ENCODE assay signal across 8 cellular contexts in genomic region chr15:65028338-65028737, GRCh38. TPM values are rescaled to one million over a fixed set of nuclear protein-coding genes. Genes with fewer than 3 reads are reported as not detected.
DNase-seq lines count a peak whose midpoint lies in the region; ATAC-seq, FAIRE-seq and TF ChIP-seq lines count a peak whose summit lies in the region.

No MANE protein-coding gene starts in this region.

- no peaks in the 10 kb centered on the region; the same call in 1 of the 2 replicates for H3K36me3 ChIP-seq in ACC112 (ENCODE audit: insufficient read depth, low read length)
- H3K36me3 ChIP-seq in HUES48 (ENCODE audit: control insufficient read depth, insufficient read depth, low read length): peaks cover 31% of the 10 kb centered on the region
- peaks cover 5% of the 10 kb centered on the region for H3K36me3 ChIP-seq in mucosa of descending colon (ENCODE audit: low read depth)

- FAIRE-seq in HTR-8/SVneo (lab: Jason Lieb, UNC): no peak

- H3K27me3 ChIP-seq in ACC112 (ENCODE audit: insufficient read depth, low read length) (no peaks in the 10 kb centered on the region), HUES48 (ENCODE audit: control insufficient read depth, insufficient read depth, low read length) (no peaks in the 10 kb centered on the region)

- TF ChIP-seq CTCF in MCF 10A (IDR thresholded peaks at IDR 0.05; ENCODE audit: unreplicated experiment): no peak
- no peak for TF ChIP-seq CTCF in mucosa of descending colon (IDR thresholded peaks at IDR 0.05)

- H3K9me3 ChIP-seq in HUES48 (ENCODE audit: control insufficient read depth, insufficient read depth, low read length): no peaks in the 10 kb centered on the region
- H3K9me3 ChIP-seq in mucosa of descending colon: no peaks in the 10 kb centered on the region

- H3K36me3 Mint-ChIP-seq in MCF 10A (ENCODE audit: insufficient read depth, unreplicated experiment): peaks cover 28% of the 10 kb centered on the region

- BruUV-seq in MCF 10A (replicated peaks; lab: Mats Ljungman, UMichigan): TSS peak; percentile 28

- intact Hi-C loops in MCF 10A (cut with micrococcal nuclease) (no loop called here), mucosa of descending colon (cut with DNase I, micrococcal nuclease) (no loop called here)

- peak overlapping the region; percentile 5 for H3K27ac Mint-ChIP-seq in MCF 10A (ENCODE audit: low read depth, unreplicated experiment)

- H3K4me1 Mint-ChIP-seq in MCF 10A (ENCODE audit: insufficient read depth, unreplicated experiment): peaks cover 27% of the 10 kb centered on the region

- peaks cover 11% of the 10 kb centered on the region for H3K4me1 ChIP-seq in ACC112 (ENCODE audit: control insufficient read depth, insufficient read depth, low read length, unreplicated experiment)
- H3K4me1 ChIP-seq in HUES48 (ENCODE audit: control insufficient read depth, insufficient read depth, low read length): peaks cover 5% of the 10 kb centered on the region; the same call in 1 of the 2 replicates
- H3K4me1 ChIP-seq in mucosa of descending colon (ENCODE audit: low read depth): peaks cover 16% of the 10 kb centered on the region

- H3K4me3 ChIP-seq in ACC112 (ENCODE audit: low read depth, low read length): peak overlapping the region; percentile 97
- H3K4me3 ChIP-seq in HUES48 (ENCODE audit: low read depth, low read length): peak overlapping the region; percentile 93
- H3K4me3 ChIP-seq in mucosa of descending colon: no peak overlapping the region

- no peaks in the 10 kb centered on the region for H3K9me3 Mint-ChIP-seq in MCF 10A (ENCODE audit: unreplicated experiment)

- CTCF ChIA-PET in MCF 10A (lab: Yijun Ruan, JAX): interaction anchor here (0.6 kb wide), 1 partner anchor 375 kb away, joined by 3 read pairs; no protein-coding TSS in a partner anchor

- no peaks in the 10 kb centered on the region for H3K27me3 Mint-ChIP-seq in MCF 10A (ENCODE audit: insufficient read depth, unreplicated experiment)

- peaks cover 19% of the 10 kb centered on the region for H3K79me2 ChIP-seq in ACC112 (ENCODE audit: control insufficient read depth, insufficient read depth, low read length, unreplicated experiment)

- peak overlapping the region; percentile 73 for H3K4me3 Mint-ChIP-seq in MCF 10A (ENCODE audit: unreplicated experiment)

- no peak overlapping the region for H2AFZ ChIP-seq in ACC112 (ENCODE audit: low read length, unreplicated experiment)

- H3K27ac ChIP-seq in ACC112 (ENCODE audit: low read depth, low read length) (no peak overlapping the region), HUES48 (ENCODE audit: low read depth, low read length) (no peak overlapping the region)

- no peak overlapping the region for H3K9ac ChIP-seq in HUES48 (ENCODE audit: low read depth, low read length)

- ATAC-seq in mucosa of descending colon (peak; percentile 39), HG03039 (IDR thresholded peaks at IDR 0.05; ENCODE audit: unreplicated experiment) (no peak)

- DNase-seq in MCF 10A (ENCODE audit: unreplicated experiment): no peak
- DNase-seq in mucosa of descending colon: no peak
- no peak for DNase-seq in HTR-8/SVneo (ENCODE audit: insufficient read length, low spot score)
- no peak for DNase-seq in DMS79 (lab: John Stamatoyannopoulos, UW)
- no peak for DNase-seq in cerebellum (ENCODE audit: low spot score)

- POLR2A ChIA-PET in MCF 10A (lab: Yijun Ruan, JAX): interaction anchor here (0.9 to 1.5 kb wide), 3 partner anchors 12 to 38 kb away, joined by 3 to 4 read pairs (median 3); partner anchors contain the start of gene SPG21

RNA-seq across cellular contexts. Expression of gene MTFMT, which starts 1.1 kb away (rescaled TPM):
- total RNA-seq in MCF 10A (2022): 14.9 and 15.9 TPM in 2 replicates
- 10 to 100 TPM; 17.5 to 24.0 (median 19.2) TPM for total RNA-seq in mucosa of descending colon
- 20.4 TPM for total RNA-seq in cerebellum

RNA-seq across cellular contexts. Expression of gene SLC51B, which starts 16.8 kb away (rescaled TPM):
- total RNA-seq in MCF 10A (2022) (not detected in 2 replicates), mucosa of descending colon (100 to 1,000 TPM in 1 of 3 donors, 10 to 100 TPM in 2; 70.1 to 157 (median 76.2) TPM), cerebellum (not detected)

RNA-seq across cellular contexts. Expression of gene SPG21, which starts 38.6 kb away (rescaled TPM):
- 63.1 and 70.4 TPM in 2 replicates for total RNA-seq in MCF 10A (2022)
- 10 to 100 TPM; 60.9 to 90.6 (median 65.9) TPM for total RNA-seq in mucosa of descending colon
- 47.4 TPM for total RNA-seq in cerebellum

RNA-seq across cellular contexts. Expression of gene RASL12, which starts 39.5 kb away (rescaled TPM):
- total RNA-seq in MCF 10A (2022) (not detected in 2 replicates), mucosa of descending colon (10 to 100 TPM in 1 of 3 donors, 1 to 10 TPM in 2; 2.7 to 29.7 (median 8.4) TPM), cerebellum (5.5 TPM)

RNA-seq across cellular contexts. Expression of gene KBTBD13, which starts 48.2 kb away (rescaled TPM):
- total RNA-seq in MCF 10A (2022): not detected in 2 replicates
- total RNA-seq in mucosa of descending colon: under 1 TPM in 1 of 3 donors, not detected in 2; 0.09 TPM
- not detected for total RNA-seq in cerebellum

Comparison
In these comparisons a context has a peak if more than half of its experiments do, and no peak if none do; other contexts are left out.
1. RNA of gene SLC51B, which starts 16.8 kb away (total RNA-seq): 70.1 to 157 TPM in mucosa of descending colon; not detected in cerebellum (single experiment) and not detected in MCF 10A; every median in the first group is over 10 times any median in the second.